Comparison of ENCODE assay signal across 1 cellular context in genomic region chr5:36982146-36982545, GRCh38.
TF ChIP-seq lines count a peak whose summit lies in the region.

No MANE protein-coding gene starts in this region.

TF ChIP-seq in IMR-90, 13 proteins besides CTCF, POLR2A, EP300 and RAD21 (continued from another document):
- TF ChIP-seq SMC3 (IDR thresholded peaks at IDR 0.05; ENCODE audit: low read depth, low read length) = no peak
- no peak for TF ChIP-seq MXI1 (IDR thresholded peaks at IDR 0.05; ENCODE audit: borderline replicate concordance, low read depth, low read length)
- TF ChIP-seq CHD1 (IDR thresholded peaks at IDR 0.05; ENCODE audit: low read depth, low read length) = no peak
- TF ChIP-seq RFX5 (IDR thresholded peaks at IDR 0.05; ENCODE audit: low read depth, low read length) = no peak
- no peak for TF ChIP-seq RCOR1 (IDR thresholded peaks at IDR 0.05; ENCODE audit: insufficient replicate concordance, low read length)
- no peak for TF ChIP-seq USF2 (IDR thresholded peaks at IDR 0.05; ENCODE audit: low read depth, low read length)
- no peak for TF ChIP-seq MAZ (IDR thresholded peaks at IDR 0.05; ENCODE audit: borderline replicate concordance, low read depth, low read length)
- no peak for TF ChIP-seq NFE2L2 (IDR thresholded peaks at IDR 0.05; ENCODE audit: low read depth, low read length)
- no peak for TF ChIP-seq CEBPB (IDR thresholded peaks at IDR 0.05; ENCODE audit: low read depth, low read length)
- TF ChIP-seq ELK1 (IDR thresholded peaks at IDR 0.05; ENCODE audit: borderline replicate concordance, low read depth, low read length) = no peak
- TF ChIP-seq BHLHE40 (IDR thresholded peaks at IDR 0.05; ENCODE audit: low read depth, low read length) = no peak
- TF ChIP-seq MAFK (IDR thresholded peaks at IDR 0.05; ENCODE audit: low read depth, low read length) = no peak
